In the genomic region with DNA sequence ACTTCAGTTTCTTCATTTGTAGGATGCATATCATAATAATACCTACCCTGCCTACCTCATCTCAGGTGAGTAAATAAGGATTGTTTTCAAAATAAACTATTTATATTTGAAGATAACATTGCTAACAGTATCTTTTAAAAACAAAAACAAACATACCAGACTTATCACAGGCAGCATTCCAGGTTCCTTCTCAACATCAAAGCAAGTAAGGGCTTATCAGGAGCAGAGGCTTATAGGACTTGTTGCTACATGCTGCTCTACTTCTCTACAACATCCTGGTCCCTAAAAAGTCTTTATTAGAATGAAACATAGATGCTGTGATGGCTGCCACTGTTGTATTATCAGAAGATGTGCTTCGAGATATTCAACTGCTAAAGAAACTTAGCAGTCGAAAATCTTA, we compare ENCODE assay signal across 24 cellular contexts.
"Had no signal": no experiment of that assay in that cellular context is flagged by ENCODE, and none has a peak within 500 bp of the region (broad histone marks: within the 10 kb centered on the region; RNA-seq: fewer than 3 reads in every experiment).

No MANE protein-coding gene starts in this region.

- H3K4me3 ChIP-seq: left ventricle myocardium inferior, lung, mucosa of descending colon, ovary, right atrium auricular region, skin epidermis, stomach, testis, thyroid gland, transverse colon, upper lobe of left lung, vagina had no signal

- H3K36me3 Mint-ChIP-seq: immature natural killer cell; natural killer cell treated with Interleukin-12 subunit alpha and Interleukin-12 subunit beta and Interleukin-15 and Interleukin-18, amount 100 ng/mL, for 72 hours; stimulated activated naive B cell treated with anti-CD40 and anti-IgM and Interleukin-4, amounts not matched to agents 10 μg/mL and 1 μg/mL and 100 μg/mL, for 72 hours had no signal

- H3K27me3 ChIP-seq: ovary, right atrium auricular region, stomach, testis, thyroid gland, transverse colon, upper lobe of left lung, vagina had no signal

- H3K27ac Mint-ChIP-seq: immature natural killer cell; naive thymus-derived CD4-positive, alpha-beta T cell; natural killer cell treated with Interleukin-12 subunit alpha and Interleukin-12 subunit beta and Interleukin-15 and Interleukin-18, amount 100 ng/mL, for 72 hours; progenitor cell of endocrine pancreas; stimulated activated naive B cell treated with anti-CD40 and anti-IgM and Interleukin-4, amounts not matched to agents 10 μg/mL and 1 μg/mL and 100 μg/mL, for 72 hours had no signal

- H3K27ac ChIP-seq: left ventricle myocardium inferior, ovary, right atrium auricular region, skin epidermis, stomach, testis, thyroid gland, transverse colon, upper lobe of left lung, vagina had no signal

- H3K4me3 Mint-ChIP-seq: immature natural killer cell; naive thymus-derived CD4-positive, alpha-beta T cell; natural killer cell treated with Interleukin-12 subunit alpha and Interleukin-12 subunit beta and Interleukin-15 and Interleukin-18, amount 100 ng/mL, for 72 hours; stimulated activated naive B cell treated with anti-CD40 and anti-IgM and Interleukin-4, amounts not matched to agents 10 μg/mL and 1 μg/mL and 100 μg/mL, for 72 hours had no signal

- H3K36me3 ChIP-seq: left ventricle myocardium inferior, ovary, right atrium auricular region, stomach, thyroid gland, transverse colon, upper lobe of left lung, vagina had no signal

- DNase-seq: hypothalamus; immature natural killer cell; left ventricle myocardium inferior; midbrain; mucosa of descending colon; naive thymus-derived CD4-positive, alpha-beta T cell; ovary; stimulated activated CD4-positive, alpha-beta T cell treated with anti-CD3 and anti-CD28 coated beads, Interleukin-12 subunit alpha, Interleukin-12 subunit beta, amount 100 ng/mL, for 4 hours; stimulated activated CD4-positive, alpha-beta T cell treated with anti-CD3 and anti-CD28 coated beads, Interleukin-15, amount 100 ng/mL, for 24 hours; stimulated activated CD4-positive, alpha-beta T cell treated with anti-CD3 and anti-CD28 coated beads, Interleukin-2, amount 100 ng/mL, for 24 hours; stimulated activated CD4-positive, alpha-beta T cell treated with anti-CD3 and anti-CD28 coated beads, Interleukin-4, amount 100 ng/mL, for 1 hour; stimulated activated naive B cell treated with anti-CD40 and anti-IgM and Interleukin-4, amounts not matched to agents 10 μg/mL and 1 μg/mL and 100 μg/mL, for 72 hours; stimulated activated naive CD8-positive, alpha-beta T cell treated with anti-CD3 and anti-CD28 coated beads, Interleukin-15, Interleukin-2, amounts not matched to agents 100 U/mL and 50 U/mL, for 24 hours; stomach; testis; thyroid gland; transverse colon; upper lobe of left lung had no signal

- H3K9me3 ChIP-seq: left ventricle myocardium inferior, mucosa of descending colon, ovary, right atrium auricular region, stomach, testis, thyroid gland, transverse colon, upper lobe of left lung, vagina had no signal

- H3K9me3 Mint-ChIP-seq: immature natural killer cell; natural killer cell treated with Interleukin-12 subunit alpha and Interleukin-12 subunit beta and Interleukin-15 and Interleukin-18, amount 100 ng/mL, for 72 hours; stimulated activated naive B cell treated with anti-CD40 and anti-IgM and Interleukin-4, amounts not matched to agents 10 μg/mL and 1 μg/mL and 100 μg/mL, for 72 hours had no signal

- H3K4me1 ChIP-seq: left ventricle myocardium inferior, right atrium auricular region, stomach, testis, thyroid gland, transverse colon, vagina had no signal

- H3K4me1 Mint-ChIP-seq: stimulated activated naive B cell treated with anti-CD40 and anti-IgM and Interleukin-4, amounts not matched to agents 10 μg/mL and 1 μg/mL and 100 μg/mL, for 72 hours had no signal

- H3K27me3 Mint-ChIP-seq: progenitor cell of endocrine pancreas had no signal
